ENCODE assay signal across 2 cellular contexts in genomic region chr17:50056217-50056960, GRCh38.
TF ChIP-seq lines count a peak whose summit lies in the region.

No MANE protein-coding gene starts in this region.

TF ChIP-seq in WTC11, 78 proteins besides CTCF, POLR2A, EP300 and RAD21 (continued from another document and continues in another):
- TF ChIP-seq, protein P1, sequence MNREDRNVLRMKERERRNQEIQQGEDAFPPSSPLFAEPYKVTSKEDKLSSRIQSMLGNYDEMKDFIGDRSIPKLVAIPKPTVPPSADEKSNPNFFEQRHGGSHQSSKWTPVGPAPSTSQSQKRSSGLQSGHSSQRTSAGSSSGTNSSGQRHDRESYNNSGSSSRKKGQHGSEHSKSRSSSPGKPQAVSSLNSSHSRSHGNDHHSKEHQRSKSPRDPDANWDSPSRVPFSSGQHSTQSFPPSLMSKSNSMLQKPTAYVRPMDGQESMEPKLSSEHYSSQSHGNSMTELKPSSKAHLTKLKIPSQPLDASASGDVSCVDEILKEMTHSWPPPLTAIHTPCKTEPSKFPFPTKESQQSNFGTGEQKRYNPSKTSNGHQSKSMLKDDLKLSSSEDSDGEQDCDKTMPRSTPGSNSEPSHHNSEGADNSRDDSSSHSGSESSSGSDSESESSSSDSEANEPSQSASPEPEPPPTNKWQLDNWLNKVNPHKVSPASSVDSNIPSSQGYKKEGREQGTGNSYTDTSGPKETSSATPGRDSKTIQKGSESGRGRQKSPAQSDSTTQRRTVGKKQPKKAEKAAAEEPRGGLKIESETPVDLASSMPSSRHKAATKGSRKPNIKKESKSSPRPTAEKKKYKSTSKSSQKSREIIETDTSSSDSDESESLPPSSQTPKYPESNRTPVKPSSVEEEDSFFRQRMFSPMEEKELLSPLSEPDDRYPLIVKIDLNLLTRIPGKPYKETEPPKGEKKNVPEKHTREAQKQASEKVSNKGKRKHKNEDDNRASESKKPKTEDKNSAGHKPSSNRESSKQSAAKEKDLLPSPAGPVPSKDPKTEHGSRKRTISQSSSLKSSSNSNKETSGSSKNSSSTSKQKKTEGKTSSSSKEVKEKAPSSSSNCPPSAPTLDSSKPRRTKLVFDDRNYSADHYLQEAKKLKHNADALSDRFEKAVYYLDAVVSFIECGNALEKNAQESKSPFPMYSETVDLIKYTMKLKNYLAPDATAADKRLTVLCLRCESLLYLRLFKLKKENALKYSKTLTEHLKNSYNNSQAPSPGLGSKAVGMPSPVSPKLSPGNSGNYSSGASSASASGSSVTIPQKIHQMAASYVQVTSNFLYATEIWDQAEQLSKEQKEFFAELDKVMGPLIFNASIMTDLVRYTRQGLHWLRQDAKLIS (CRISPR knock-in tag; IDR thresholded peaks at IDR 0.05; ENCODE audit: borderline replicate concordance), result 0 out of 2 replicates have a peak, but pooled peaks have one; percentile 64
- TF ChIP-seq ELF4 (CRISPR knock-in tag; IDR thresholded peaks at IDR 0.05; ENCODE audit: low read depth), result no peak
- TF ChIP-seq ZNF263 (CRISPR knock-in tag; IDR thresholded peaks at IDR 0.05; ENCODE audit: low read depth), result no peak
- no peak for TF ChIP-seq FOXJ3 (CRISPR knock-in tag; IDR thresholded peaks at IDR 0.05; ENCODE audit: borderline replicate concordance)
- TF ChIP-seq TP53 (CRISPR knock-in tag; IDR thresholded peaks at IDR 0.05), result no peak
- TF ChIP-seq, protein P2, sequence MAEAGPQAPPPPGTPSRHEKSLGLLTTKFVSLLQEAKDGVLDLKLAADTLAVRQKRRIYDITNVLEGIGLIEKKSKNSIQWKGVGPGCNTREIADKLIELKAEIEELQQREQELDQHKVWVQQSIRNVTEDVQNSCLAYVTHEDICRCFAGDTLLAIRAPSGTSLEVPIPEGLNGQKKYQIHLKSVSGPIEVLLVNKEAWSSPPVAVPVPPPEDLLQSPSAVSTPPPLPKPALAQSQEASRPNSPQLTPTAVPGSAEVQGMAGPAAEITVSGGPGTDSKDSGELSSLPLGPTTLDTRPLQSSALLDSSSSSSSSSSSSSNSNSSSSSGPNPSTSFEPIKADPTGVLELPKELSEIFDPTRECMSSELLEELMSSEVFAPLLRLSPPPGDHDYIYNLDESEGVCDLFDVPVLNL (CRISPR knock-in tag; IDR thresholded peaks at IDR 0.05; ENCODE audit: borderline replicate concordance, low read depth), result peak; percentile 68; the same call in 1 of the 2 replicates
- TF ChIP-seq IRF2 (CRISPR knock-in tag; IDR thresholded peaks at IDR 0.05; ENCODE audit: borderline replicate concordance, low read depth), result no peak
- TF ChIP-seq, protein P3, sequence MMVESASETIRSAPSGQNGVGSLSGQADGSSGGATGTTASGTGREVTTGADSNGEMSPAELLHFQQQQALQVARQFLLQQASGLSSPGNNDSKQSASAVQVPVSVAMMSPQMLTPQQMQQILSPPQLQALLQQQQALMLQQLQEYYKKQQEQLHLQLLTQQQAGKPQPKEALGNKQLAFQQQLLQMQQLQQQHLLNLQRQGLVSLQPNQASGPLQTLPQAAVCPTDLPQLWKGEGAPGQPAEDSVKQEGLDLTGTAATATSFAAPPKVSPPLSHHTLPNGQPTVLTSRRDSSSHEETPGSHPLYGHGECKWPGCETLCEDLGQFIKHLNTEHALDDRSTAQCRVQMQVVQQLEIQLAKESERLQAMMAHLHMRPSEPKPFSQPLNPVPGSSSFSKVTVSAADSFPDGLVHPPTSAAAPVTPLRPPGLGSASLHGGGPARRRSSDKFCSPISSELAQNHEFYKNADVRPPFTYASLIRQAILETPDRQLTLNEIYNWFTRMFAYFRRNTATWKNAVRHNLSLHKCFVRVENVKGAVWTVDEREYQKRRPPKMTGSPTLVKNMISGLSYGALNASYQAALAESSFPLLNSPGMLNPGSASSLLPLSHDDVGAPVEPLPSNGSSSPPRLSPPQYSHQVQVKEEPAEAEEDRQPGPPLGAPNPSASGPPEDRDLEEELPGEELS (CRISPR knock-in tag; IDR thresholded peaks at IDR 0.05), result 0 out of 2 replicates have a peak, but pooled peaks have one; percentile 33
- 0 out of 2 replicates have a peak, but pooled peaks have one; percentile 23 for TF ChIP-seq ETV6 (CRISPR knock-in tag; IDR thresholded peaks at IDR 0.05)
- TF ChIP-seq FOXK1 (CRISPR knock-in tag; IDR thresholded peaks at IDR 0.05), result 0 out of 2 replicates have a peak, but pooled peaks have one; percentile 43
- TF ChIP-seq ZNF416 (CRISPR knock-in tag; IDR thresholded peaks at IDR 0.05), result 0 out of 2 replicates have a peak, but pooled peaks have one; percentile 36
- TF ChIP-seq SMAD3 (CRISPR knock-in tag; IDR thresholded peaks at IDR 0.05; ENCODE audit: borderline replicate concordance), result no peak
- TF ChIP-seq HMGA2 (CRISPR knock-in tag; IDR thresholded peaks at IDR 0.05), result no peak
- no peak for TF ChIP-seq RORB (CRISPR knock-in tag; IDR thresholded peaks at IDR 0.05)
- TF ChIP-seq, protein P4, sequence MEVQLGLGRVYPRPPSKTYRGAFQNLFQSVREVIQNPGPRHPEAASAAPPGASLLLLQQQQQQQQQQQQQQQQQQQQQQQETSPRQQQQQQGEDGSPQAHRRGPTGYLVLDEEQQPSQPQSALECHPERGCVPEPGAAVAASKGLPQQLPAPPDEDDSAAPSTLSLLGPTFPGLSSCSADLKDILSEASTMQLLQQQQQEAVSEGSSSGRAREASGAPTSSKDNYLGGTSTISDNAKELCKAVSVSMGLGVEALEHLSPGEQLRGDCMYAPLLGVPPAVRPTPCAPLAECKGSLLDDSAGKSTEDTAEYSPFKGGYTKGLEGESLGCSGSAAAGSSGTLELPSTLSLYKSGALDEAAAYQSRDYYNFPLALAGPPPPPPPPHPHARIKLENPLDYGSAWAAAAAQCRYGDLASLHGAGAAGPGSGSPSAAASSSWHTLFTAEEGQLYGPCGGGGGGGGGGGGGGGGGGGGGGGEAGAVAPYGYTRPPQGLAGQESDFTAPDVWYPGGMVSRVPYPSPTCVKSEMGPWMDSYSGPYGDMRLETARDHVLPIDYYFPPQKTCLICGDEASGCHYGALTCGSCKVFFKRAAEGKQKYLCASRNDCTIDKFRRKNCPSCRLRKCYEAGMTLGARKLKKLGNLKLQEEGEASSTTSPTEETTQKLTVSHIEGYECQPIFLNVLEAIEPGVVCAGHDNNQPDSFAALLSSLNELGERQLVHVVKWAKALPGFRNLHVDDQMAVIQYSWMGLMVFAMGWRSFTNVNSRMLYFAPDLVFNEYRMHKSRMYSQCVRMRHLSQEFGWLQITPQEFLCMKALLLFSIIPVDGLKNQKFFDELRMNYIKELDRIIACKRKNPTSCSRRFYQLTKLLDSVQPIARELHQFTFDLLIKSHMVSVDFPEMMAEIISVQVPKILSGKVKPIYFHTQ (CRISPR knock-in tag; IDR thresholded peaks at IDR 0.05), result no peak

TF ChIP-seq in HepG2, 621 proteins besides CTCF, POLR2A, EP300 and RAD21 (continued from another document and continues in another):
- TF ChIP-seq, protein P5, sequence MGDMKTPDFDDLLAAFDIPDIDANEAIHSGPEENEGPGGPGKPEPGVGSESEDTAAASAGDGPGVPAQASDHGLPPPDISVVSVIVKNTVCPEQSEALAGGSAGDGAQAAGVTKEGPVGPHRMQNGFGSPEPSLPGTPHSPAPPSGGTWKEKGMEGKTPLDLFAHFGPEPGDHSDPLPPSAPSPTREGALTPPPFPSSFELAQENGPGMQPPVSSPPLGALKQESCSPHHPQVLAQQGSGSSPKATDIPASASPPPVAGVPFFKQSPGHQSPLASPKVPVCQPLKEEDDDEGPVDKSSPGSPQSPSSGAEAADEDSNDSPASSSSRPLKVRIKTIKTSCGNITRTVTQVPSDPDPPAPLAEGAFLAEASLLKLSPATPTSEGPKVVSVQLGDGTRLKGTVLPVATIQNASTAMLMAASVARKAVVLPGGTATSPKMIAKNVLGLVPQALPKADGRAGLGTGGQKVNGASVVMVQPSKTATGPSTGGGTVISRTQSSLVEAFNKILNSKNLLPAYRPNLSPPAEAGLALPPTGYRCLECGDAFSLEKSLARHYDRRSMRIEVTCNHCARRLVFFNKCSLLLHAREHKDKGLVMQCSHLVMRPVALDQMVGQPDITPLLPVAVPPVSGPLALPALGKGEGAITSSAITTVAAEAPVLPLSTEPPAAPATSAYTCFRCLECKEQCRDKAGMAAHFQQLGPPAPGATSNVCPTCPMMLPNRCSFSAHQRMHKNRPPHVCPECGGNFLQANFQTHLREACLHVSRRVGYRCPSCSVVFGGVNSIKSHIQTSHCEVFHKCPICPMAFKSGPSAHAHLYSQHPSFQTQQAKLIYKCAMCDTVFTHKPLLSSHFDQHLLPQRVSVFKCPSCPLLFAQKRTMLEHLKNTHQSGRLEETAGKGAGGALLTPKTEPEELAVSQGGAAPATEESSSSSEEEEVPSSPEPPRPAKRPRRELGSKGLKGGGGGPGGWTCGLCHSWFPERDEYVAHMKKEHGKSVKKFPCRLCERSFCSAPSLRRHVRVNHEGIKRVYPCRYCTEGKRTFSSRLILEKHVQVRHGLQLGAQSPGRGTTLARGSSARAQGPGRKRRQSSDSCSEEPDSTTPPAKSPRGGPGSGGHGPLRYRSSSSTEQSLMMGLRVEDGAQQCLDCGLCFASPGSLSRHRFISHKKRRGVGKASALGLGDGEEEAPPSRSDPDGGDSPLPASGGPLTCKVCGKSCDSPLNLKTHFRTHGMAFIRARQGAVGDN (CRISPR knock-in tag; IDR thresholded peaks at IDR 0.05), result peak; percentile 72
- TF ChIP-seq EZH2 (conservative IDR thresholded peaks at IDR 0.05; ENCODE audit: low read depth, low read length) (peak; percentile 81; the same call in 1 of the 2 replicates), ZBTB38 (CRISPR knock-in tag; IDR thresholded peaks at IDR 0.05) (0 out of 2 replicates have a peak, but pooled peaks have one; percentile 25), PATZ1 (CRISPR knock-in tag; IDR thresholded peaks at IDR 0.05) (0 out of 2 replicates have a peak, but pooled peaks have one; percentile 5), ZNF770 (CRISPR knock-in tag; IDR thresholded peaks at IDR 0.05) (peak; percentile 69; the same call in 1 of the 2 replicates), ZBTB37 (CRISPR knock-in tag; IDR thresholded peaks at IDR 0.05) (no peak)
- TF ChIP-seq, protein P6, sequence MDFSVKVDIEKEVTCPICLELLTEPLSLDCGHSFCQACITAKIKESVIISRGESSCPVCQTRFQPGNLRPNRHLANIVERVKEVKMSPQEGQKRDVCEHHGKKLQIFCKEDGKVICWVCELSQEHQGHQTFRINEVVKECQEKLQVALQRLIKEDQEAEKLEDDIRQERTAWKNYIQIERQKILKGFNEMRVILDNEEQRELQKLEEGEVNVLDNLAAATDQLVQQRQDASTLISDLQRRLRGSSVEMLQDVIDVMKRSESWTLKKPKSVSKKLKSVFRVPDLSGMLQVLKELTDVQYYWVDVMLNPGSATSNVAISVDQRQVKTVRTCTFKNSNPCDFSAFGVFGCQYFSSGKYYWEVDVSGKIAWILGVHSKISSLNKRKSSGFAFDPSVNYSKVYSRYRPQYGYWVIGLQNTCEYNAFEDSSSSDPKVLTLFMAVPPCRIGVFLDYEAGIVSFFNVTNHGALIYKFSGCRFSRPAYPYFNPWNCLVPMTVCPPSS (IDR thresholded peaks at IDR 0.05), result no peak
- TF ChIP-seq, protein P7, sequence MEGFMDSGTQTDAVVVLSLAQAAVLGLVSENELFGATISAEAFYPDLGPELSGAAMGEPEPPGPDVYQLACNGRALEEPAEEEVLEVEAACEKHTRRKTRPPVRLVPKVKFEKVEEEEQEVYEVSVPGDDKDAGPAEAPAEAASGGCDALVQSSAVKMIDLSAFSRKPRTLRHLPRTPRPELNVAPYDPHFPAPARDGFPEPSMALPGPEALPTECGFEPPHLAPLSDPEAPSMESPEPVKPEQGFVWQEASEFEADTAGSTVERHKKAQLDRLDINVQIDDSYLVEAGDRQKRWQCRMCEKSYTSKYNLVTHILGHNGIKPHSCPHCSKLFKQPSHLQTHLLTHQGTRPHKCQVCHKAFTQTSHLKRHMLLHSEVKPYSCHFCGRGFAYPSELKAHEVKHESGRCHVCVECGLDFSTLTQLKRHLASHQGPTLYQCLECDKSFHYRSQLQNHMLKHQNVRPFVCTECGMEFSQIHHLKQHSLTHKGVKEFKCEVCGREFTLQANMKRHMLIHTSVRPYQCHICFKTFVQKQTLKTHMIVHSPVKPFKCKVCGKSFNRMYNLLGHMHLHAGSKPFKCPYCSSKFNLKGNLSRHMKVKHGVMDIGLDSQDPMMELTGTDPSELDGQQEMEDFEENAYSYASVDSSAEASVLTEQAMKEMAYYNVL (CRISPR knock-in tag; IDR thresholded peaks at IDR 0.05; ENCODE audit: borderline replicate concordance), result peak; percentile 58; the same call in 1 of the 2 replicates
- TF ChIP-seq, protein P8, sequence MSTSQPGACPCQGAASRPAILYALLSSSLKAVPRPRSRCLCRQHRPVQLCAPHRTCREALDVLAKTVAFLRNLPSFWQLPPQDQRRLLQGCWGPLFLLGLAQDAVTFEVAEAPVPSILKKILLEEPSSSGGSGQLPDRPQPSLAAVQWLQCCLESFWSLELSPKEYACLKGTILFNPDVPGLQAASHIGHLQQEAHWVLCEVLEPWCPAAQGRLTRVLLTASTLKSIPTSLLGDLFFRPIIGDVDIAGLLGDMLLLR (CRISPR knock-in tag; IDR thresholded peaks at IDR 0.05), result 0 out of 2 replicates have a peak, but pooled peaks have one; percentile 51
